ENCODE assay signal across 9 cellular contexts in genomic region chr4:38563703-38564490, GRCh38.
DNase-seq lines count a peak whose midpoint lies in the region; ATAC-seq and TF ChIP-seq lines count a peak whose summit lies in the region.
"Had no signal": no experiment of that assay in that cellular context is flagged by ENCODE, and none has a peak within 500 bp of the region (broad histone marks: within the 10 kb centered on the region; RNA-seq: fewer than 3 reads in every experiment).

No MANE protein-coding gene starts in this region.

- peaks cover 27% of the 10 kb centered on the region for H3K4me1 ChIP-seq in adipocyte (ENCODE audit: control insufficient read depth, insufficient read depth, low read length)
- peaks cover 22% of the 10 kb centered on the region for H3K4me1 ChIP-seq in SJCRH30

- no peak overlapping the region for H3K9ac ChIP-seq in adipocyte (ENCODE audit: low read length)

- no peaks in the 10 kb centered on the region for H3K36me3 ChIP-seq in adipocyte (ENCODE audit: control insufficient read depth, insufficient read depth, low read length, severe bottlenecking)
- no peaks in the 10 kb centered on the region for H3K36me3 ChIP-seq in SJCRH30

- H3K4me3 ChIP-seq in adipocyte (ENCODE audit: low read length) (no peak overlapping the region), SJCRH30 (no peak overlapping the region)

- H3K27me3 ChIP-seq in adipocyte (replicated peaks; ENCODE audit: control insufficient read depth, insufficient read depth, low read length) (no peaks in the 10 kb centered on the region), SJCRH30 (no peaks in the 10 kb centered on the region)

- no peak for ATAC-seq in HG03378 (IDR thresholded peaks at IDR 0.05; ENCODE audit: unreplicated experiment)
- no peak for ATAC-seq in GM19324 (IDR thresholded peaks at IDR 0.05; ENCODE audit: low FRiP score, unreplicated experiment)

- no peak for TF ChIP-seq CTCF in C4-2B (conservative IDR thresholded peaks at IDR 0.05)

- peak overlapping the region; percentile 22; the same call in 1 of the 2 replicates for H3K27ac ChIP-seq in C4-2B
- H3K27ac ChIP-seq in SJCRH30, result no peak overlapping the region

- no peaks in the 10 kb centered on the region for H3K9me3 ChIP-seq in adipocyte (ENCODE audit: control insufficient read depth, low read length)
- no peaks in the 10 kb centered on the region for H3K9me3 ChIP-seq in SJCRH30 (replicated peaks)

- DNase-seq in NCI-H1694 treated with DMSO at 0.1 percent for 48 hours (lab: John Stamatoyannopoulos, UW), result peak; percentile 59
- peak; percentile 28 for DNase-seq in adipocyte (ENCODE audit: low read depth)
- DNase-seq in iris pigment epithelial cell (ENCODE audit: low read depth), result peak; percentile 50
- no peak for DNase-seq in SJCRH30
- no peak for DNase-seq in activated CD4-positive, alpha-beta T cell treated with anti-CD3 and anti-CD28 coated beads, Interleukin-2, amount 50 U/mL, for 4 hours
- DNase-seq: NCI-H146 had no signal

Comparison
In these comparisons a context has a peak if more than half of its experiments do, and no peak if none do; other contexts are left out.
1. DNase-seq: peak in NCI-H1694 treated with DMSO at 0.1 percent for 48 hours (single experiment), adipocyte (single experiment) and iris pigment epithelial cell (single experiment); none in SJCRH30 (0 of 2) and activated CD4-positive, alpha-beta T cell treated with anti-CD3 and anti-CD28 coated beads, Interleukin-2, amount 50 U/mL, for 4 hours (0 of 2).